16 cellular contexts compared by ENCODE assay signal in the genomic region with DNA sequence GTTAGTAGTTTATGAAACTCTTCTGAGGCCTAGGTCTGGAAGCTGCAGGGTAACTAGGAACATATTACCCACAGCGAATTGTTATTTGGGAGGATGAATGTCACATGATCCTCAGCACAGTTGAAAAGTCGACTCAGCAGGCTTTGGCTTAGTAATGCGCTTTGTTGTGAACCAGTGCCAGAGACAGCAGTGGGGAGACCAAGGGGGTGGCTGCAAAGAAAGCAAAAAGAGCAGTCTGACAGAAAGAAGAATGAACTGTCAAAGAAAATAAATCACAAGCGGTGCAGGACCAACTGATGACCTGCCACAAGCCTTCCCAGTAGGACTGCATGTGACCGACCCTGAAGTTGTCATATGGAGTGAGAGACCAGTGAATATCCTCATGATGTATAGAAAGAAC.
DNase-seq lines count a peak whose midpoint lies in the region; ATAC-seq and TF ChIP-seq lines count a peak whose summit lies in the region.
"Had no signal": no experiment of that assay in that cellular context is flagged by ENCODE, and none has a peak within 500 bp of the region (broad histone marks: within the 10 kb centered on the region; RNA-seq: fewer than 3 reads in every experiment).

No MANE protein-coding gene starts in this region.

- H3K27me3 ChIP-seq in suprapubic skin, result no peaks in the 10 kb centered on the region

- H3K36me3 ChIP-seq in suprapubic skin, result peaks cover 2% of the 10 kb centered on the region

- H3K27ac Mint-ChIP-seq in nephron, result peak overlapping the region; percentile 84 to 95 (median 88)
- no peak overlapping the region for H3K27ac Mint-ChIP-seq in activated T-cell treated with anti-CD3 and anti-CD28 coated beads, Interleukin-2, amount 50 U/mL, for 24 hours
- H3K27ac Mint-ChIP-seq: activated naive CD4-positive, alpha-beta T cell treated with anti-CD3 and anti-CD28 coated beads, Interleukin-2, amount 50 U/mL, for 72 hours; stimulated activated effector memory CD8-positive, alpha-beta T cell treated with anti-CD3 and anti-CD28 coated beads, Interleukin-12 subunit alpha, Interleukin-12 subunit beta, amount 100 ng/mL, for 72 hours; T-helper 17 cell had no signal

- DNase-seq in SK-MEL-5 (ENCODE audit: low read depth, low spot score), result peak; percentile 99
- peak; percentile 15 for DNase-seq in epidermal melanocyte (ENCODE audit: insufficient read length, low spot score)
- DNase-seq in stimulated activated CD4-positive, alpha-beta T cell treated with anti-CD3 and anti-CD28 coated beads, Interleukin-2, amount 100 ng/mL, for 24 hours, result no peak
- no peak for DNase-seq in suprapubic skin (ENCODE audit: low spot score in 2 of 2)
- no peak for DNase-seq in activated T-cell treated with anti-CD3 and anti-CD28 coated beads, Interleukin-2, amount 50 U/mL, for 24 hours
- DNase-seq: activated CD4-positive, CD25-positive, alpha-beta regulatory T cell treated with anti-CD3 and anti-CD28 coated beads, Interleukin-2, amount 50 U/mL, for 72 hours; central memory CD4-positive, alpha-beta T cell; DMS153; NCI-H2081 treated with DMSO at 0.1 percent for 48 hours; NCI-H774; T-helper 17 cell had no signal

- no peaks in the 10 kb centered on the region for H3K27me3 Mint-ChIP-seq in nephron (ENCODE audit: low read depth)
- H3K27me3 Mint-ChIP-seq in activated T-cell treated with anti-CD3 and anti-CD28 coated beads, Interleukin-2, amount 50 U/mL, for 24 hours, result no peaks in the 10 kb centered on the region
- H3K27me3 Mint-ChIP-seq: T-helper 17 cell had no signal

- H3K4me1 ChIP-seq in suprapubic skin, result peaks cover 5% of the 10 kb centered on the region

- ATAC-seq in GM18868 (IDR thresholded peaks at IDR 0.05; ENCODE audit: unreplicated experiment), result no peak
- ATAC-seq: activated naive CD4-positive, alpha-beta T cell treated with anti-CD3 and anti-CD28 coated beads, Interleukin-2, amount 50 U/mL, for 72 hours; left lobe of liver; stimulated activated effector memory CD8-positive, alpha-beta T cell treated with anti-CD3 and anti-CD28 coated beads, Interleukin-12 subunit alpha, Interleukin-12 subunit beta, amount 100 ng/mL, for 72 hours; T-helper 17 cell had no signal

- WGBS in suprapubic skin, result 68% methylated on average over 5 of the region's 5 CpGs

- H3K4me3 ChIP-seq in suprapubic skin, result no peak overlapping the region

- TF ChIP-seq POLR2A in suprapubic skin (IDR thresholded peaks at IDR 0.05), result no peak

- TF ChIP-seq CTCF in nephron (IDR thresholded peaks at IDR 0.05; ENCODE audit: unreplicated experiment in 3 of 3) (no peak), suprapubic skin (IDR thresholded peaks at IDR 0.05) (no peak)

- no peak for TF ChIP-seq EP300 in suprapubic skin (IDR thresholded peaks at IDR 0.05)

- H3K9me3 Mint-ChIP-seq in nephron, result no peaks in the 10 kb centered on the region
- H3K9me3 Mint-ChIP-seq in activated T-cell treated with anti-CD3 and anti-CD28 coated beads, Interleukin-2, amount 50 U/mL, for 24 hours, result no peaks in the 10 kb centered on the region
- H3K9me3 Mint-ChIP-seq: activated naive CD4-positive, alpha-beta T cell treated with anti-CD3 and anti-CD28 coated beads, Interleukin-2, amount 50 U/mL, for 72 hours; stimulated activated effector memory CD8-positive, alpha-beta T cell treated with anti-CD3 and anti-CD28 coated beads, Interleukin-12 subunit alpha, Interleukin-12 subunit beta, amount 100 ng/mL, for 72 hours had no signal

- H3K4me3 Mint-ChIP-seq in nephron, result peak overlapping the region in 2 of 3 experiments; percentile 9 to 28
- no peak overlapping the region for H3K4me3 Mint-ChIP-seq in activated T-cell treated with anti-CD3 and anti-CD28 coated beads, Interleukin-2, amount 50 U/mL, for 24 hours
- H3K4me3 Mint-ChIP-seq: stimulated activated effector memory CD8-positive, alpha-beta T cell treated with anti-CD3 and anti-CD28 coated beads, Interleukin-12 subunit alpha, Interleukin-12 subunit beta, amount 100 ng/mL, for 72 hours; T-helper 17 cell had no signal

- H3K36me3 Mint-ChIP-seq in nephron (ENCODE audit: low read depth), result peaks cover 6% of the 10 kb centered on the region
- H3K36me3 Mint-ChIP-seq in activated T-cell treated with anti-CD3 and anti-CD28 coated beads, Interleukin-2, amount 50 U/mL, for 24 hours (ENCODE audit: low read depth), result no peaks in the 10 kb centered on the region
- H3K36me3 Mint-ChIP-seq: activated naive CD4-positive, alpha-beta T cell treated with anti-CD3 and anti-CD28 coated beads, Interleukin-2, amount 50 U/mL, for 72 hours; stimulated activated effector memory CD8-positive, alpha-beta T cell treated with anti-CD3 and anti-CD28 coated beads, Interleukin-12 subunit alpha, Interleukin-12 subunit beta, amount 100 ng/mL, for 72 hours had no signal

- in situ Hi-C loops in SK-MEL-5 (cut with HindIII; ENCODE audit: low pct_unique_long_range_greater_than_20kb, low sequenced_read_pairs), result no loop called here

- no peaks in the 10 kb centered on the region for H3K9me3 ChIP-seq in suprapubic skin

- peaks cover 22% of the 10 kb centered on the region for H3K4me1 Mint-ChIP-seq in nephron
- H3K4me1 Mint-ChIP-seq in activated T-cell treated with anti-CD3 and anti-CD28 coated beads, Interleukin-2, amount 50 U/mL, for 24 hours (ENCODE audit: low read depth), result no peaks in the 10 kb centered on the region
- H3K4me1 Mint-ChIP-seq: stimulated activated effector memory CD8-positive, alpha-beta T cell treated with anti-CD3 and anti-CD28 coated beads, Interleukin-12 subunit alpha, Interleukin-12 subunit beta, amount 100 ng/mL, for 72 hours; T-helper 17 cell had no signal

- H3K27ac ChIP-seq in suprapubic skin, result no peak overlapping the region

Comparison
In these comparisons a context has a peak if more than half of its experiments do, and no peak if none do; other contexts are left out.
1. DNase-seq: peak in SK-MEL-5 (single experiment) and epidermal melanocyte (single experiment); none in stimulated activated CD4-positive, alpha-beta T cell treated with anti-CD3 and anti-CD28 coated beads, Interleukin-2, amount 100 ng/mL, for 24 hours (0 of 2), suprapubic skin (0 of 2) and activated T-cell treated with anti-CD3 and anti-CD28 coated beads, Interleukin-2, amount 50 U/mL, for 24 hours (single experiment).